In genomic region chr3:28726840-28727239, GRCh38 we compare ENCODE assay signal across 8 cellular contexts.
DNase-seq lines count a peak whose midpoint lies in the region; ATAC-seq, FAIRE-seq and TF ChIP-seq lines count a peak whose summit lies in the region.

No MANE protein-coding gene starts in this region.

- H2BK120ac ChIP-seq in H1 (replicated peaks; ENCODE audit: low read depth, low read length), result no peak overlapping the region

- no peaks in the 10 kb centered on the region for H3K36me3 ChIP-seq in BE2C
- no peaks in the 10 kb centered on the region for H3K36me3 ChIP-seq in H1 (ENCODE audit: control insufficient read depth in 2 of 4, insufficient read depth in 4 of 4, low read length in 3 of 4)

- H3K4me2 ChIP-seq in H1 (ENCODE audit: insufficient read depth in 1 of 2, low read depth in 2 of 2, low read length in 2 of 2), result no peak overlapping the region

- peak; percentile 85 to 90 for TF ChIP-seq RAD21 in H1 (IDR thresholded peaks at IDR 0.05 in 1 of 2, conservative IDR thresholded peaks at IDR 0.05 in 1 of 2; ENCODE audit: low read depth in 2 of 2, low read length in 2 of 2)

- DNase-seq in BE2C (peak; percentile 54), NCI-H524 (lab: John Stamatoyannopoulos, UW) (peak; percentile 3 to 66), H1 (ENCODE audit: low read depth in 1 of 2, low spot score in 2 of 2) (peak; percentile 56 to 69)
- no peak for DNase-seq in T-helper 2 cell treated with Interferon-gamma antibody and Interleukin-4, amounts not matched to agents 5 μg/mL and 100 μg/mL, for 36 hours (ENCODE audit: low spot score)

- CTCF ChIA-PET in H1 (lab: Charles Lee; ENCODE audit: partially characterized antibody), result interaction anchor here (0.6 to 3.1 kb wide), 30 partner anchors 8 to 1164 kb away, joined by 3 to 22 read pairs (median 4); no protein-coding TSS in a partner anchor

- no peaks in the 10 kb centered on the region for H3K79me1 ChIP-seq in H1 (ENCODE audit: low read depth, low read length)

- H3K23me2 ChIP-seq in H1 (ENCODE audit: low read depth, low read length), result no peaks in the 10 kb centered on the region

- no peak overlapping the region for H3K18ac ChIP-seq in H1 (ENCODE audit: extremely low read depth, low read length)

- FAIRE-seq in H1 (lab: Jason Lieb, UNC), result peak; percentile 78

- no peak overlapping the region for H3K27ac ChIP-seq in H1 (ENCODE audit: low read depth, low read length)

- ATAC-seq in GM18511 (IDR thresholded peaks at IDR 0.05; ENCODE audit: unreplicated experiment) (peak; percentile 92), HG03066 (IDR thresholded peaks at IDR 0.05; ENCODE audit: low read depth, unreplicated experiment) (peak; percentile 77), GM21825 (IDR thresholded peaks at IDR 0.05; ENCODE audit: unreplicated experiment) (no peak)

- H2AFZ ChIP-seq in H1 (ENCODE audit: low read length), result no peak overlapping the region

- H4K8ac ChIP-seq in H1 (ENCODE audit: extremely low read depth, insufficient read depth, low read length), result no peak overlapping the region

- no peak overlapping the region for H3K9ac ChIP-seq in H1 (replicated peaks in 1 of 4; ENCODE audit: extremely low read depth in 1 of 4, low read depth in 3 of 4, low read length in 3 of 4)

- POLR2A ChIA-PET in H1 (lab: Charles Lee; ENCODE audit: partially characterized antibody), result no interaction called here

- no peak overlapping the region for H3K4me3 Mint-ChIP-seq in nephron
- no peak overlapping the region for H3K4me3 Mint-ChIP-seq in T-helper 2 cell treated with Interferon-gamma antibody and Interleukin-4, amounts not matched to agents 5 μg/mL and 100 μg/mL, for 36 hours

- no peak overlapping the region for H2BK12ac ChIP-seq in H1 (ENCODE audit: low read depth, low read length)

- TF ChIP-seq CTCF in BE2C (IDR thresholded peaks at IDR 0.05; ENCODE audit: low read depth, low read length) (peak; percentile 75), H1 (IDR thresholded peaks at IDR 0.05; ENCODE audit: control extremely low read depth in 1 of 3, insufficient read depth in 1 of 3, low read depth in 1 of 3, low read length in 3 of 3) (peak; percentile 32 to 79 (median 77)), nephron (IDR thresholded peaks at IDR 0.05; ENCODE audit: unreplicated experiment in 3 of 3) (peak in 2 of 3 experiments; percentile 10 to 34)

- no peaks in the 10 kb centered on the region for H4K20me1 ChIP-seq in H1 (replicated peaks in 1 of 2; ENCODE audit: control insufficient read depth in 1 of 2, insufficient read depth in 2 of 2, low read length in 2 of 2)

- no peaks in the 10 kb centered on the region for H3K79me2 ChIP-seq in H1 (ENCODE audit: control insufficient read depth in 1 of 2, insufficient read depth in 2 of 2, low read length in 2 of 2)

- H2BK5ac ChIP-seq in H1 (ENCODE audit: low read depth, low read length), result no peak overlapping the region

- H3K4ac ChIP-seq in H1 (replicated peaks; ENCODE audit: insufficient read length, low read depth, low read length), result no peak overlapping the region

- 35% methylated on average over 3 of the region's 3 CpGs; no CpG with 5 or more reads in 1 of the 2 experiments for WGBS in H1 (ENCODE audit: extremely low coverage in 1 of 2, insufficient coverage in 1 of 2, insufficient read length in 1 of 2, insufficient replicate concordance in 2 of 2, low coverage in 1 of 2, low lambda C conversion rate in 2 of 2, missing lambda C conversion rate in 1 of 2), 2 experiments

- H3K36me3 Mint-ChIP-seq in nephron (ENCODE audit: low read depth), result no peaks in the 10 kb centered on the region
- H3K36me3 Mint-ChIP-seq in T-helper 2 cell treated with Interferon-gamma antibody and Interleukin-4, amounts not matched to agents 5 μg/mL and 100 μg/mL, for 36 hours (ENCODE audit: low read depth), result no peaks in the 10 kb centered on the region

- H3K27me3 ChIP-seq in BE2C (no peaks in the 10 kb centered on the region), H1 (replicated peaks in 1 of 4; ENCODE audit: control insufficient read depth in 3 of 4, extremely low read depth in 1 of 4, insufficient read depth in 3 of 4, low read length in 3 of 4) (no peaks in the 10 kb centered on the region)

- no peak for TF ChIP-seq POLR2A in H1 (IDR thresholded peaks at IDR 0.05; ENCODE audit: control extremely low read depth in 1 of 2, low read depth in 2 of 2, low read length in 2 of 2)

- H3K27me3 Mint-ChIP-seq in nephron (ENCODE audit: low read depth), result no peaks in the 10 kb centered on the region
- H3K27me3 Mint-ChIP-seq in T-helper 2 cell treated with Interferon-gamma antibody and Interleukin-4, amounts not matched to agents 5 μg/mL and 100 μg/mL, for 36 hours (ENCODE audit: low read depth), result no peaks in the 10 kb centered on the region

- no peaks in the 10 kb centered on the region for H3K9me3 Mint-ChIP-seq in nephron
- no peaks in the 10 kb centered on the region for H3K9me3 Mint-ChIP-seq in T-helper 2 cell treated with Interferon-gamma antibody and Interleukin-4, amounts not matched to agents 5 μg/mL and 100 μg/mL, for 36 hours

- H2BK15ac ChIP-seq in H1 (ENCODE audit: low read length), result no peak overlapping the region

- H3K14ac ChIP-seq in H1 (ENCODE audit: insufficient read length), result no peak overlapping the region

- H2AK5ac ChIP-seq in H1 (ENCODE audit: low read depth, low read length), result no peak overlapping the region

- H4K5ac ChIP-seq in H1 (ENCODE audit: insufficient read length, low read depth, low read length), result no peak overlapping the region

- TF ChIP-seq EP300 in H1 (IDR thresholded peaks at IDR 0.05; ENCODE audit: borderline replicate concordance in 1 of 2, low read depth in 2 of 2, low read length in 2 of 2), result no peak

- H3K23ac ChIP-seq in H1 (ENCODE audit: insufficient read length), result no peak overlapping the region

- peaks cover 4% of the 10 kb centered on the region for H3K4me1 Mint-ChIP-seq in nephron
- H3K4me1 Mint-ChIP-seq in T-helper 2 cell treated with Interferon-gamma antibody and Interleukin-4, amounts not matched to agents 5 μg/mL and 100 μg/mL, for 36 hours (ENCODE audit: low read depth), result no peaks in the 10 kb centered on the region

- H3K4me3 ChIP-seq in BE2C (ENCODE audit: low read depth, low read length), result no peak overlapping the region
- no peak overlapping the region for H3K4me3 ChIP-seq in H1 (ENCODE audit: extremely low read depth in 1 of 4, insufficient read depth in 2 of 4, low read depth in 3 of 4, low read length in 4 of 4)

- H3K4me1 ChIP-seq in BE2C, result no peaks in the 10 kb centered on the region
- no peaks in the 10 kb centered on the region for H3K4me1 ChIP-seq in H1 (replicated peaks in 1 of 4; ENCODE audit: control insufficient read depth in 3 of 4, insufficient read depth in 4 of 4, low read length in 3 of 4)

- H3K9me3 ChIP-seq in BE2C (no peaks in the 10 kb centered on the region), H1 (ENCODE audit: insufficient read depth in 2 of 2, low read depth in 1 of 2, low read length in 1 of 2) (0 out of 4 replicates have a peak, but pooled peaks cover 0 to 4% of the 10 kb centered on the region in 2 experiments)

- no peak overlapping the region for H3K56ac ChIP-seq in H1 (replicated peaks; ENCODE audit: insufficient read length, low read depth, low read length)

- no peak overlapping the region for H2BK20ac ChIP-seq in H1 (ENCODE audit: low read length)

- H3K27ac Mint-ChIP-seq in nephron, result no peak overlapping the region
- no peak overlapping the region for H3K27ac Mint-ChIP-seq in T-helper 2 cell treated with Interferon-gamma antibody and Interleukin-4, amounts not matched to agents 5 μg/mL and 100 μg/mL, for 36 hours

- H4K91ac ChIP-seq in H1 (replicated peaks; ENCODE audit: insufficient read length, low read length), result no peak overlapping the region

TF ChIP-seq in H1, 55 proteins besides CTCF, POLR2A, EP300 and RAD21:
- no peak for TF ChIP-seq KDM1A (IDR thresholded peaks at IDR 0.05; ENCODE audit: borderline replicate concordance, low read length)
- 0 out of 2 replicates have a peak, but pooled peaks have one; percentile 33 for TF ChIP-seq ATF2 (IDR thresholded peaks at IDR 0.05; ENCODE audit: low read length)

Comparison
In these comparisons a context has a peak if more than half of its experiments do, and no peak if none do; other contexts are left out.
1. CTCF ChIP-seq: peak in every context shown above with its lines; median percentile 77 in H1; 75 in BE2C; 22 in nephron.